In genomic region chr5:178231736-178232123, GRCh38 we compare ENCODE assay signal across 8 cellular contexts. TPM values are rescaled to one million over a fixed set of nuclear protein-coding genes. Genes with fewer than 3 reads are reported as not detected.
A peak's percentile ranks its signal among the peaks of the same experiment; 100 is the strongest.
DNase-seq lines count a peak whose midpoint lies in the region; ATAC-seq and TF ChIP-seq lines count a peak whose summit lies in the region.

No MANE protein-coding gene starts in this region.

- H3K36me3 ChIP-seq in OCI-LY1 (ENCODE audit: insufficient read depth, low read length) (peaks cover 46% of the 10 kb centered on the region), neutrophil (peaks cover 33% of the 10 kb centered on the region)

- H2AFZ ChIP-seq in OCI-LY1 (ENCODE audit: low read length), result no peak overlapping the region

- DNase-seq in endothelial cell (ENCODE audit: low spot score) (no peak), NCI-H1694 treated with DMSO at 0.1 percent for 48 hours (lab: John Stamatoyannopoulos, UW) (no peak), NCI-H2107 treated with DMSO at 0.1 percent for 48 hours (lab: John Stamatoyannopoulos, UW; ENCODE audit: unreplicated experiment) (no peak)
- no peak for DNase-seq in stimulated activated naive CD4-positive, alpha-beta T cell treated with Interleukin-2 at 50 U/mL for 16 hours (lab: John Stamatoyannopoulos, UW)

- peak overlapping the region; percentile 94 for H3K4me2 ChIP-seq in OCI-LY1 (ENCODE audit: low read length)

- 0 out of 2 replicates have a peak, but pooled peaks cover 3% of the 10 kb centered on the region for H3F3A ChIP-seq in OCI-LY1 (ENCODE audit: insufficient read depth, low read length)

- peak overlapping the region; percentile 0 for H3K27ac ChIP-seq in OCI-LY1 (ENCODE audit: low read depth, low read length, poor library complexity, severe bottlenecking)
- peak overlapping the region; percentile 96 for H3K27ac ChIP-seq in neutrophil

- no peaks in the 10 kb centered on the region for H3K9me2 ChIP-seq in OCI-LY1 (ENCODE audit: low read depth, low read length)

- peaks cover 14% of the 10 kb centered on the region for H3K4me1 Mint-ChIP-seq in endothelial cell (ENCODE audit: unreplicated experiment)

- H3K36me3 Mint-ChIP-seq in endothelial cell (ENCODE audit: low read depth, unreplicated experiment), result peaks cover 35% of the 10 kb centered on the region

- H3K4me1 ChIP-seq in OCI-LY1 (ENCODE audit: insufficient read depth, low read length, severe bottlenecking) (peaks cover 20% of the 10 kb centered on the region), neutrophil (ENCODE audit: control insufficient read depth in 1 of 2, insufficient read depth in 1 of 2, low read depth in 1 of 2, low read length in 1 of 2) (peaks cover 47 to 52% of the 10 kb centered on the region in 2 experiments)

- 0 out of 2 replicates have a peak, but pooled peaks have one; percentile 7 for TF ChIP-seq CTCF in OCI-LY1 (IDR thresholded peaks at IDR 0.05; ENCODE audit: low read length)
- no peak for TF ChIP-seq CTCF in endothelial cell (IDR thresholded peaks at IDR 0.05; ENCODE audit: unreplicated experiment)
- no peak for TF ChIP-seq CTCF in neutrophil (IDR thresholded peaks at IDR 0.05)

- ATAC-seq in GM19463 (IDR thresholded peaks at IDR 0.05; ENCODE audit: unreplicated experiment), result peak; percentile 4
- ATAC-seq in HG03095 (IDR thresholded peaks at IDR 0.05; ENCODE audit: unreplicated experiment), result no peak

- peak overlapping the region; percentile 99 for H3K4me3 ChIP-seq in OCI-LY1 (ENCODE audit: low read depth, low read length, poor library complexity, severe bottlenecking)
- peak overlapping the region; percentile 70 to 96 for H3K4me3 ChIP-seq in neutrophil (ENCODE audit: low read depth in 1 of 2, low read length in 1 of 2)

- H3K79me2 ChIP-seq in OCI-LY1 (ENCODE audit: insufficient read depth, low read length), result peaks cover 7% of the 10 kb centered on the region

- H3K27me3 ChIP-seq in OCI-LY1 (ENCODE audit: insufficient read depth, low read length) (no peaks in the 10 kb centered on the region), neutrophil (no peaks in the 10 kb centered on the region)

- no peaks in the 10 kb centered on the region for H4K20me1 ChIP-seq in OCI-LY1 (ENCODE audit: insufficient read depth, low read length)

- H3K4me3 Mint-ChIP-seq in endothelial cell (ENCODE audit: unreplicated experiment), result peak overlapping the region; percentile 90

- peak overlapping the region; percentile 99 for H3K9ac ChIP-seq in OCI-LY1 (ENCODE audit: low read length)

- peaks cover 16% of the 10 kb centered on the region for H3K27me3 Mint-ChIP-seq in endothelial cell (ENCODE audit: unreplicated experiment)

- H3K27ac Mint-ChIP-seq in endothelial cell (ENCODE audit: unreplicated experiment), result no peak overlapping the region

- H3K9me3 Mint-ChIP-seq in endothelial cell (ENCODE audit: unreplicated experiment), result no peaks in the 10 kb centered on the region

- no peaks in the 10 kb centered on the region for H3K9me3 ChIP-seq in OCI-LY1 (ENCODE audit: low read length)
- H3K9me3 ChIP-seq in neutrophil, result no peaks in the 10 kb centered on the region

RNA-seq across cellular contexts. Expression of gene PHYKPL, which starts 0.9 kb away (rescaled TPM):
- total RNA-seq in endothelial cell (ENCODE audit: unreplicated experiment), result 53.1 TPM

RNA-seq across cellular contexts. Expression of gene HNRNPAB, which starts 27.4 kb away (rescaled TPM):
- 162 TPM for total RNA-seq in endothelial cell (ENCODE audit: unreplicated experiment)

RNA-seq across cellular contexts. Expression of gene GMCL2, which starts 44.6 kb away (rescaled TPM):
- total RNA-seq in endothelial cell (ENCODE audit: unreplicated experiment), result not detected
